In genomic region chr17:76997981-76998531, GRCh38 we compare ENCODE assay signal across 9 cellular contexts.
DNase-seq lines count a peak whose midpoint lies in the region; ATAC-seq and TF ChIP-seq lines count a peak whose summit lies in the region.
"Had no signal": no experiment of that assay in that cellular context is flagged by ENCODE, and none has a peak within 500 bp of the region (broad histone marks: within the 10 kb centered on the region; RNA-seq: fewer than 3 reads in every experiment).

No MANE protein-coding gene starts in this region.

- DNase-seq in KG1 (lab: John Stamatoyannopoulos, UW) = peak; percentile 27
- DNase-seq in activated T-cell treated with anti-CD3 and anti-CD28 coated beads for 4 hours = peak; percentile 21
- peak; percentile 22 to 35 for DNase-seq in stimulated activated CD4-positive, alpha-beta T cell treated with anti-CD3 and anti-CD28 coated beads, Interleukin-2, amount 100 ng/mL, for 24 hours
- DNase-seq in CD14-positive monocyte (ENCODE audit: low spot score) = no peak
- no peak for DNase-seq in esophagus muscularis mucosa (ENCODE audit: extremely low spot score)

- no peaks in the 10 kb centered on the region for H3K36me3 ChIP-seq in esophagus muscularis mucosa

- H3K27ac ChIP-seq in esophagus muscularis mucosa (replicated peaks in 1 of 4) = no peak overlapping the region
- H3K27ac ChIP-seq: body of pancreas had no signal

- ATAC-seq in GM18907 (IDR thresholded peaks at IDR 0.05; ENCODE audit: unreplicated experiment) (peak; percentile 72), HG03025 (IDR thresholded peaks at IDR 0.05; ENCODE audit: low FRiP score, unreplicated experiment) (no peak), GM21737 (IDR thresholded peaks at IDR 0.05; ENCODE audit: unreplicated experiment) (no peak)
- ATAC-seq: body of pancreas had no signal

- peak overlapping the region in 1 of 2 donors; percentile 26 for H3K4me3 Mint-ChIP-seq in CD14-positive monocyte

- peaks cover 0 to 2% (median 0%) of the 10 kb centered on the region in 7 donors for H3K9me3 Mint-ChIP-seq in CD14-positive monocyte

- peaks cover 9 to 17% (median 9%) of the 10 kb centered on the region in 3 donors for H3K27me3 Mint-ChIP-seq in CD14-positive monocyte (ENCODE audit: low read depth in 3 of 3)

- H3K4me1 Mint-ChIP-seq in CD14-positive monocyte = peaks cover 9% of the 10 kb centered on the region

- WGBS in esophagus muscularis mucosa = 48% methylated on average over 13 of the region's 16 CpGs

- no peak for TF ChIP-seq CTCF in CD14-positive monocyte (IDR thresholded peaks at IDR 0.05)
- TF ChIP-seq CTCF in esophagus muscularis mucosa (IDR thresholded peaks at IDR 0.05) = no peak

- intact Hi-C loops in CD14-positive monocyte (cut with micrococcal nuclease) = no loop called here
- intact Hi-C loops in esophagus muscularis mucosa (cut with DNase I) = no loop called here

- peak overlapping the region in 1 of 7 donors; percentile 17 for H3K27ac Mint-ChIP-seq in CD14-positive monocyte

- no peaks in the 10 kb centered on the region for H3K36me3 Mint-ChIP-seq in CD14-positive monocyte

- no peak for TF ChIP-seq EP300 in esophagus muscularis mucosa (IDR thresholded peaks at IDR 0.05)

- H3K9me3 ChIP-seq in esophagus muscularis mucosa = no peaks in the 10 kb centered on the region
- H3K9me3 ChIP-seq: body of pancreas had no signal

- peaks cover 0 to 61% (median 7%) of the 10 kb centered on the region in 4 donors for H3K27me3 ChIP-seq in esophagus muscularis mucosa
- H3K27me3 ChIP-seq: body of pancreas had no signal

- no peak for TF ChIP-seq POLR2A in esophagus muscularis mucosa (IDR thresholded peaks at IDR 0.05; ENCODE audit: low read depth)

- no peak overlapping the region for H3K4me3 ChIP-seq in esophagus muscularis mucosa
- H3K4me3 ChIP-seq: body of pancreas had no signal

- peaks cover 0 to under 1% (median 0%) of the 10 kb centered on the region in 4 donors for H3K4me1 ChIP-seq in esophagus muscularis mucosa
- H3K4me1 ChIP-seq: body of pancreas had no signal

Comparison
In these comparisons a context has a peak if more than half of its experiments do, and no peak if none do; other contexts are left out.
1. DNase-seq: peak in KG1 (single experiment), activated T-cell treated with anti-CD3 and anti-CD28 coated beads for 4 hours (single experiment) and stimulated activated CD4-positive, alpha-beta T cell treated with anti-CD3 and anti-CD28 coated beads, Interleukin-2, amount 100 ng/mL, for 24 hours (2 of 2); none in CD14-positive monocyte (single experiment) and esophagus muscularis mucosa (single experiment).